Comparison of ENCODE assay signal across 1 cellular context in genomic region chr16:81633680-81634379, GRCh38.
TF ChIP-seq lines count a peak whose summit lies in the region.

No MANE protein-coding gene starts in this region.

TF ChIP-seq in liver, 16 proteins besides CTCF, POLR2A, EP300 and RAD21 (continued from another document):
- TF ChIP-seq REST (IDR thresholded peaks at IDR 0.05) = no peak
- TF ChIP-seq HNF4A (conservative IDR thresholded peaks at IDR 0.05) = peak; percentile 95 to 96
- TF ChIP-seq FOXA2 (IDR thresholded peaks at IDR 0.05) = no peak
- no peak for TF ChIP-seq FOXA1 (IDR thresholded peaks at IDR 0.05)
TF ChIP-seq in liver: peak in this region for 8.
